ENCODE assay signal across 25 cellular contexts in genomic region chr6:44606506-44606905, GRCh38.
DNase-seq lines count a peak whose midpoint lies in the region; ATAC-seq and TF ChIP-seq lines count a peak whose summit lies in the region.
"Had no signal": no experiment of that assay in that cellular context is flagged by ENCODE, and none has a peak within 500 bp of the region (broad histone marks: within the 10 kb centered on the region; RNA-seq: fewer than 3 reads in every experiment).

No MANE protein-coding gene starts in this region.

- H3K4ac ChIP-seq in IMR-90 (ENCODE audit: low read depth, low read length): no peak overlapping the region

- H3K9me3 ChIP-seq in IMR-90 (ENCODE audit: control insufficient read depth, insufficient read depth, low read length) (no peaks in the 10 kb centered on the region), endodermal cell (ENCODE audit: control insufficient read depth, low read length) (no peaks in the 10 kb centered on the region), upper lobe of left lung (no peaks in the 10 kb centered on the region)
- H3K9me3 ChIP-seq: HAP-1, neutrophil, psoas muscle, uterus had no signal

- H2BK5ac ChIP-seq in IMR-90 (ENCODE audit: low read depth, low read length, poor library complexity, severe bottlenecking): no peak overlapping the region

- H3K27me3 Mint-ChIP-seq in endodermal cell (ENCODE audit: insufficient read depth) (no peaks in the 10 kb centered on the region), osteocyte (ENCODE audit: unreplicated experiment) (peaks cover 4% of the 10 kb centered on the region), type B pancreatic cell (peaks cover 7% of the 10 kb centered on the region)

- CTCF ChIA-PET in IMR-90 (lab: Yijun Ruan, JAX): no interaction called here

- no TSS peak for BruUV-seq in IMR-90 (replicated peaks; lab: Mats Ljungman, UMichigan)

- H3K18ac ChIP-seq in IMR-90 (ENCODE audit: low read depth, low read length): no peak overlapping the region

- no peaks in the 10 kb centered on the region for H3K9me3 Mint-ChIP-seq in endodermal cell
- H3K9me3 Mint-ChIP-seq in osteocyte (ENCODE audit: unreplicated experiment): no peaks in the 10 kb centered on the region
- H3K9me3 Mint-ChIP-seq in type B pancreatic cell: no peaks in the 10 kb centered on the region
- H3K9me3 Mint-ChIP-seq: CD4-positive, alpha-beta memory T cell; memory B cell; T-helper 2 cell treated with Interferon-gamma antibody and Interleukin-4, amounts not matched to agents 5 μg/mL and 100 μg/mL, for 36 hours had no signal

- H3K14ac ChIP-seq in IMR-90 (replicated peaks; ENCODE audit: low read depth, low read length): no peak overlapping the region

- no peak for TF ChIP-seq RAD21 in IMR-90 (IDR thresholded peaks at IDR 0.05; ENCODE audit: low read length)

- no peaks in the 10 kb centered on the region for H4K20me1 ChIP-seq in IMR-90 (ENCODE audit: insufficient read depth, low read length)

- no peaks in the 10 kb centered on the region for H3K36me3 Mint-ChIP-seq in endodermal cell (ENCODE audit: low read depth)
- H3K36me3 Mint-ChIP-seq in osteocyte (ENCODE audit: unreplicated experiment): no peaks in the 10 kb centered on the region
- no peaks in the 10 kb centered on the region for H3K36me3 Mint-ChIP-seq in type B pancreatic cell
- H3K36me3 Mint-ChIP-seq: CD4-positive, alpha-beta memory T cell; memory B cell had no signal

- intact Hi-C loops in IMR-90 (cut with micrococcal nuclease): no loop called here

- no peak overlapping the region for H3K4me2 ChIP-seq in IMR-90 (ENCODE audit: low read depth, low read length)

- H3K56ac ChIP-seq in IMR-90 (ENCODE audit: extremely low read depth, insufficient read depth, low read length): no peak overlapping the region

- in situ Hi-C loops in IMR-90 (cut with MboI; ENCODE audit: low sequenced_read_pairs): no loop called here

- no peaks in the 10 kb centered on the region for H3K9me1 ChIP-seq in IMR-90 (ENCODE audit: insufficient read depth, low read length)

- H3K27ac ChIP-seq in IMR-90 (ENCODE audit: insufficient read depth, low read length) (no peak overlapping the region), endodermal cell (ENCODE audit: low read depth, low read length) (no peak overlapping the region), upper lobe of left lung (no peak overlapping the region)
- H3K27ac ChIP-seq: foreskin keratinocyte, neutrophil, psoas muscle, uterus had no signal

- H2AK5ac ChIP-seq in IMR-90 (ENCODE audit: low read depth, low read length): no peak overlapping the region

- no peak overlapping the region for H2AFZ ChIP-seq in IMR-90 (replicated peaks; ENCODE audit: low read length, poor library complexity)

- no peak overlapping the region for H4K5ac ChIP-seq in IMR-90 (ENCODE audit: low read depth, low read length)

- H2BK120ac ChIP-seq in IMR-90 (ENCODE audit: low read depth, low read length): no peak overlapping the region

- H3K27ac Mint-ChIP-seq in endodermal cell (no peak overlapping the region), osteocyte (ENCODE audit: unreplicated experiment) (no peak overlapping the region), type B pancreatic cell (no peak overlapping the region)
- H3K27ac Mint-ChIP-seq: activated CD8-positive, alpha-beta T cell treated with anti-CD3 and anti-CD28 coated beads, Interleukin-2, amount 10 ng/mL, durations not matched to agents 7 days and 5 days; CD4-positive, alpha-beta memory T cell; memory B cell; T-helper 2 cell treated with Interferon-gamma antibody and Interleukin-4, amounts not matched to agents 5 μg/mL and 100 μg/mL, for 36 hours had no signal

- no peak overlapping the region for H3K4me3 Mint-ChIP-seq in endodermal cell
- no peak overlapping the region for H3K4me3 Mint-ChIP-seq in osteocyte (ENCODE audit: unreplicated experiment)
- H3K4me3 Mint-ChIP-seq in type B pancreatic cell: no peak overlapping the region
- H3K4me3 Mint-ChIP-seq: activated CD8-positive, alpha-beta T cell treated with anti-CD3 and anti-CD28 coated beads, Interleukin-2, amount 10 ng/mL, durations not matched to agents 7 days and 5 days; CD4-positive, alpha-beta memory T cell; memory B cell; T-helper 2 cell treated with Interferon-gamma antibody and Interleukin-4, amounts not matched to agents 5 μg/mL and 100 μg/mL, for 36 hours had no signal

- H3K4me1 ChIP-seq in IMR-90 (ENCODE audit: control insufficient read depth, insufficient read depth, low read length): no peaks in the 10 kb centered on the region
- H3K4me1 ChIP-seq in endodermal cell (ENCODE audit: control insufficient read depth, insufficient read depth, low read length): no peaks in the 10 kb centered on the region
- H3K4me1 ChIP-seq in upper lobe of left lung: no peaks in the 10 kb centered on the region
- H3K4me1 ChIP-seq: foreskin keratinocyte, psoas muscle, uterus had no signal

- H4K8ac ChIP-seq in IMR-90 (ENCODE audit: low read depth in 2 of 2, low read length in 2 of 2): no peak overlapping the region

- H2BK15ac ChIP-seq in IMR-90 (ENCODE audit: low read depth, low read length): no peak overlapping the region

- peaks cover 33% of the 10 kb centered on the region for H3K27me3 ChIP-seq in IMR-90 (ENCODE audit: control insufficient read depth, insufficient read depth, low read length)
- no peaks in the 10 kb centered on the region for H3K27me3 ChIP-seq in endodermal cell (ENCODE audit: control insufficient read depth, insufficient read depth, low read length, poor library complexity, severe bottlenecking)
- H3K27me3 ChIP-seq in upper lobe of left lung: no peaks in the 10 kb centered on the region
- H3K27me3 ChIP-seq: neutrophil, uterus had no signal

- H3K23ac ChIP-seq in IMR-90 (ENCODE audit: low read depth, low read length): no peak overlapping the region

- no peak overlapping the region for H3K9ac ChIP-seq in IMR-90 (ENCODE audit: low read depth, low read length)
- H3K9ac ChIP-seq in endodermal cell (ENCODE audit: extremely low read depth, low read length, poor library complexity, severe bottlenecking): no peak overlapping the region

- no peak overlapping the region for H2BK20ac ChIP-seq in IMR-90 (ENCODE audit: low read depth, low read length)

- H3K36me3 ChIP-seq in IMR-90 (ENCODE audit: control insufficient read depth, insufficient read depth, low read length): no peaks in the 10 kb centered on the region
- H3K36me3 ChIP-seq in endodermal cell (ENCODE audit: control insufficient read depth, insufficient read depth, low read length): no peaks in the 10 kb centered on the region
- no peaks in the 10 kb centered on the region for H3K36me3 ChIP-seq in upper lobe of left lung
- H3K36me3 ChIP-seq: HAP-1, neutrophil, uterus had no signal

- ATAC-seq in IMR-90 (ENCODE audit: low read depth) (no peak), upper lobe of left lung (ENCODE audit: low FRiP score in 2 of 2) (no peak)
- ATAC-seq: activated CD8-positive, alpha-beta T cell treated with anti-CD3 and anti-CD28 coated beads, Interleukin-2, amount 10 ng/mL, durations not matched to agents 7 days and 5 days; foreskin keratinocyte; psoas muscle had no signal

- dilution Hi-C loops in IMR-90 (cut with HindIII; ENCODE audit: low sequenced_read_pairs, unreplicated experiment): no loop called here

- H3K4me1 Mint-ChIP-seq in endodermal cell (no peaks in the 10 kb centered on the region), osteocyte (ENCODE audit: unreplicated experiment) (no peaks in the 10 kb centered on the region), type B pancreatic cell (ENCODE audit: unreplicated experiment) (no peaks in the 10 kb centered on the region)
- H3K4me1 Mint-ChIP-seq: CD4-positive, alpha-beta memory T cell; memory B cell had no signal

- WGBS in IMR-90 (ENCODE audit: extremely low coverage in 2 of 2, insufficient read length in 1 of 2), 2 experiments: no CpG with 5 or more reads among the region's 8 CpGs
- 92 to 96% methylated on average over 8 of the region's 8 CpGs for WGBS in endodermal cell (ENCODE audit: insufficient coverage in 1 of 2, insufficient read length in 1 of 2), 2 experiments
- 69 to 88% methylated on average over 5 to 8 of the region's 8 CpGs for WGBS in upper lobe of left lung, 2 donors

- H4K91ac ChIP-seq in IMR-90 (ENCODE audit: insufficient read depth, low read depth, low read length): no peak overlapping the region

- no peak for TF ChIP-seq CTCF in IMR-90 (conservative IDR thresholded peaks at IDR 0.05; ENCODE audit: low read depth, low read length)
- no peak for TF ChIP-seq CTCF in endodermal cell (conservative IDR thresholded peaks at IDR 0.05)
- TF ChIP-seq CTCF in osteocyte (IDR thresholded peaks at IDR 0.05): no peak
- TF ChIP-seq CTCF in upper lobe of left lung (IDR thresholded peaks at IDR 0.05): no peak
- TF ChIP-seq CTCF in type B pancreatic cell (conservative IDR thresholded peaks at IDR 0.05): no peak

- no peaks in the 10 kb centered on the region for H3K79me1 ChIP-seq in IMR-90 (ENCODE audit: low read depth in 1 of 2, low read length in 2 of 2)

- POLR2A ChIA-PET in IMR-90 (lab: Charles Lee; ENCODE audit: unreplicated experiment): interaction anchor here (1.0 kb wide), 1 partner anchor 131 kb away, joined by 3 read pairs; no protein-coding TSS in a partner anchor

- TF ChIP-seq POLR2A in IMR-90 (IDR thresholded peaks at IDR 0.05; ENCODE audit: low read depth, low read length): no peak
- TF ChIP-seq POLR2A in upper lobe of left lung (IDR thresholded peaks at IDR 0.05): no peak

- H2AK9ac ChIP-seq in IMR-90 (replicated peaks; ENCODE audit: low read depth, low read length, poor library complexity): peak overlapping the region; percentile 44

- H3K4me3 ChIP-seq in IMR-90 (ENCODE audit: insufficient read depth, low read depth, low read length): no peak overlapping the region
- H3K4me3 ChIP-seq in endodermal cell (ENCODE audit: low read length): no peak overlapping the region
- no peak overlapping the region for H3K4me3 ChIP-seq in upper lobe of left lung
- H3K4me3 ChIP-seq: HAP-1, psoas muscle, uterus had no signal

- DNase-seq in NCI-H82 (lab: John Stamatoyannopoulos, UW): peak; percentile 20
- no peak for DNase-seq in NCI-H82 treated with DMSO at 0.1 percent for 48 hours (lab: John Stamatoyannopoulos, UW; ENCODE audit: unreplicated experiment)
- DNase-seq in IMR-90: no peak
- DNase-seq in endodermal cell: peak; percentile 7
- DNase-seq in osteocyte (ENCODE audit: extremely low spot score, unreplicated experiment): peak; percentile 44
- no peak for DNase-seq in upper lobe of left lung
- no peak for DNase-seq in type B pancreatic cell (ENCODE audit: extremely low spot score, unreplicated experiment)
- DNase-seq in NCI-H446 (lab: John Stamatoyannopoulos, UW): no peak
- DNase-seq: activated CD8-positive, alpha-beta T cell treated with anti-CD3 and anti-CD28 coated beads, Interleukin-2, amount 10 ng/mL, durations not matched to agents 7 days and 5 days; activated naive CD4-positive, alpha-beta T cell treated with Interleukin-2 at 50 U/mL for 16 hours; activated T-cell treated with anti-CD3 and anti-CD28 coated beads, Interleukin-2, amount 50 U/mL, for 48 hours; CD4-positive, alpha-beta memory T cell; DMS153; effector CD4-positive, alpha-beta T cell; foreskin keratinocyte; NCI-H1105 treated with DMSO at 0.1 percent for 48 hours; NCI-H1930; NCI-H2227 treated with DMSO at 0.1 percent for 48 hours; psoas muscle; stimulated activated naive CD4-positive, alpha-beta T cell treated with Interleukin-2 at 50 U/mL for 16 hours; uterus had no signal

- TF ChIP-seq EP300 in upper lobe of left lung (IDR thresholded peaks at IDR 0.05): no peak

TF ChIP-seq in IMR-90, 13 proteins besides CTCF, POLR2A, EP300 and RAD21:
- no peak for TF ChIP-seq MAZ (IDR thresholded peaks at IDR 0.05; ENCODE audit: borderline replicate concordance, low read depth, low read length)

Comparison
In these comparisons a context has a peak if more than half of its experiments do, and no peak if none do; other contexts are left out.
1. DNase-seq: peak in NCI-H82 (single experiment), endodermal cell (single experiment) and osteocyte (single experiment); none in NCI-H82 treated with DMSO at 0.1 percent for 48 hours (single experiment), IMR-90 (single experiment), upper lobe of left lung (0 of 2), type B pancreatic cell (single experiment) and NCI-H446 (0 of 2).